Comparison of ENCODE assay signal across 8 cellular contexts in genomic region chr6:149545258-149545753, GRCh38. TPM values are rescaled to one million over a fixed set of nuclear protein-coding genes. Genes with fewer than 3 reads are reported as not detected.
A peak's percentile ranks its signal among the peaks of the same experiment; 100 is the strongest.
DNase-seq lines count a peak whose midpoint lies in the region; ATAC-seq lines count a peak whose summit lies in the region.

No MANE protein-coding gene starts in this region.

- peak; percentile 41 for DNase-seq in NCI-H748 (lab: John Stamatoyannopoulos, UW; ENCODE audit: unreplicated experiment)
- DNase-seq in NCI-H748 treated with DMSO at 0.1 percent for 48 hours (lab: John Stamatoyannopoulos, UW): no peak
- DNase-seq in HT-29 (ENCODE audit: low spot score): peak; percentile 54
- DNase-seq in T-helper 17 cell: peak; percentile 30 to 57 (median 55)
- DNase-seq in astrocyte of the hippocampus (ENCODE audit: low read depth, low spot score): peak; percentile 79
- no peak for DNase-seq in iPS DF 6.9 (ENCODE audit: low read depth, low spot score)
- peak; percentile 65 for DNase-seq in sciatic nerve (ENCODE audit: low spot score)

- ATAC-seq in T-helper 17 cell (peak; percentile 67), sciatic nerve (peak; percentile 59), HG02678 (IDR thresholded peaks at IDR 0.05; ENCODE audit: unreplicated experiment) (no peak)

- H3K4me1 ChIP-seq in iPS DF 6.9 (ENCODE audit: control insufficient read depth, insufficient read depth, low read length): no peaks in the 10 kb centered on the region

- H3K4me3 ChIP-seq in iPS DF 6.9 (ENCODE audit: low read length): peak overlapping the region; percentile 95

- H3K9me3 ChIP-seq in T-helper 17 cell (ENCODE audit: control insufficient read depth, low read length, poor library complexity, severe bottlenecking) (no peaks in the 10 kb centered on the region), iPS DF 6.9 (ENCODE audit: control insufficient read depth, insufficient read depth, low read length) (no peaks in the 10 kb centered on the region)

- H3K4me1 Mint-ChIP-seq in T-helper 17 cell: peaks cover 35% of the 10 kb centered on the region

- peak overlapping the region; percentile 100 for H3K4me3 Mint-ChIP-seq in T-helper 17 cell

- H3K36me3 ChIP-seq in iPS DF 6.9 (ENCODE audit: control insufficient read depth, insufficient read depth, low read length): no peaks in the 10 kb centered on the region

- H3K27me3 Mint-ChIP-seq in T-helper 17 cell: peaks cover 9% of the 10 kb centered on the region

- no peak overlapping the region for H3K27ac ChIP-seq in iPS DF 6.9 (ENCODE audit: low read length)

- H3K27ac Mint-ChIP-seq in T-helper 17 cell: peak overlapping the region; percentile 100

- H3K27me3 ChIP-seq in iPS DF 6.9 (ENCODE audit: control insufficient read depth, insufficient read depth, low read length): no peaks in the 10 kb centered on the region

- H3K36me3 Mint-ChIP-seq in T-helper 17 cell (ENCODE audit: low read depth): peaks cover 5% of the 10 kb centered on the region

- no CpG with 5 or more reads among the region's 16 CpGs for WGBS in iPS DF 6.9 (ENCODE audit: insufficient coverage, insufficient read length)

- intact Hi-C loops in sciatic nerve (cut with DNase I): no loop called here

RNA-seq across cellular contexts. Expression of gene PPIL4, which starts 0.5 kb away (rescaled TPM):
- 7.6 and 8.6 TPM in 2 replicates for total RNA-seq in HT-29 (2014; rRNA removed; shearing (Covaris generic))
- 10 to 100 TPM; 33.0 to 34.7 TPM for total RNA-seq in T-helper 17 cell
- 37.4 TPM for total RNA-seq in sciatic nerve

RNA-seq across cellular contexts. Expression of gene GINM1, which starts 20.9 kb away (rescaled TPM):
- total RNA-seq in HT-29 (2014; rRNA removed; shearing (Covaris generic)): 11.9 and 14.8 TPM in 2 replicates
- total RNA-seq in T-helper 17 cell (10 to 100 TPM; 18.3 to 20.8 TPM), sciatic nerve (49.7 TPM)

Comparison
In these comparisons a context has a peak if more than half of its experiments do, and no peak if none do; other contexts are left out.
1. DNase-seq: peak in NCI-H748 (single experiment), HT-29 (single experiment), T-helper 17 cell (3 of 3), astrocyte of the hippocampus (single experiment) and sciatic nerve (single experiment); none in NCI-H748 treated with DMSO at 0.1 percent for 48 hours (single experiment) and iPS DF 6.9 (single experiment).